11 cellular contexts compared by ENCODE assay signal in genomic region chr2:131444736-131445514, GRCh38. TPM values are rescaled to one million over a fixed set of nuclear protein-coding genes. Genes with fewer than 3 reads are reported as not detected.
A peak's percentile ranks its signal among the peaks of the same experiment; 100 is the strongest.
DNase-seq lines count a peak whose midpoint lies in the region; ATAC-seq and TF ChIP-seq lines count a peak whose summit lies in the region.
"Not testable (repeated sequence)": the region's sequence is repeated elsewhere in the genome, so short reads cannot be mapped to it uniquely, and the experiment has no call there.
"Had no signal": no experiment of that assay in that cellular context is flagged by ENCODE, and none has a peak within 500 bp of the region (broad histone marks: within the 10 kb centered on the region; RNA-seq: fewer than 3 reads in every experiment).

No MANE protein-coding gene starts in this region.

- H3K4me3 ChIP-seq in fibroblast of villous mesenchyme (ENCODE audit: low read depth, low read length): peak overlapping the region; percentile 46
- H3K4me3 ChIP-seq in upper lobe of right lung: not testable (repeated sequence)

- H3K27ac Mint-ChIP-seq in T-helper 2 cell treated with Interferon-gamma antibody and Interleukin-4, amounts not matched to agents 5 μg/mL and 100 μg/mL, for 36 hours; activated T-helper 1 cell treated with anti-CD3 and anti-CD28 coated beads, Interleukin-12 subunit alpha, Interleukin-12 subunit beta, Interleukin-2, Interleukin-4 antibody, amounts not matched to agents 30 ng/mL and 10 ng/mL and 1 ng/mL, durations not matched to agents 14 hours and 24 hours and 36 hours; stimulated activated naive CD8-positive, alpha-beta T cell treated with anti-CD3 and anti-CD28 coated beads, Interleukin-15, amount 100 ng/mL, for 72 hours: not testable (repeated sequence)

- peak overlapping the region; percentile 47 for H3K4me3 Mint-ChIP-seq in T-helper 2 cell treated with Interferon-gamma antibody and Interleukin-4, amounts not matched to agents 5 μg/mL and 100 μg/mL, for 36 hours
- peak overlapping the region; percentile 39 for H3K4me3 Mint-ChIP-seq in activated T-helper 1 cell treated with anti-CD3 and anti-CD28 coated beads, Interleukin-12 subunit alpha, Interleukin-12 subunit beta, Interleukin-2, Interleukin-4 antibody, amounts not matched to agents 30 ng/mL and 10 ng/mL and 1 ng/mL, durations not matched to agents 14 hours and 24 hours and 36 hours
- not testable (repeated sequence) for H3K4me3 Mint-ChIP-seq in stimulated activated naive CD8-positive, alpha-beta T cell treated with anti-CD3 and anti-CD28 coated beads, Interleukin-15, amount 100 ng/mL, for 72 hours

- not testable (repeated sequence) for DNase-seq in T-helper 2 cell treated with Interferon-gamma antibody and Interleukin-4, amounts not matched to agents 5 μg/mL and 100 μg/mL, for 36 hours (ENCODE audit: low spot score); activated T-helper 1 cell treated with anti-CD3 and anti-CD28 coated beads, Interleukin-12 subunit alpha, Interleukin-12 subunit beta, Interleukin-2, Interleukin-4 antibody, amounts not matched to agents 30 ng/mL and 10 ng/mL and 1 ng/mL, durations not matched to agents 14 hours and 24 hours and 36 hours (ENCODE audit: low spot score); stimulated activated naive CD8-positive, alpha-beta T cell treated with anti-CD3 and anti-CD28 coated beads, Interleukin-15, amount 100 ng/mL, for 72 hours; upper lobe of right lung
- peak; percentile 18 for DNase-seq in fibroblast of villous mesenchyme (ENCODE audit: low read depth)

- not testable (repeated sequence) for H3K36me3 ChIP-seq in upper lobe of right lung

- not testable (repeated sequence) for H3K27ac ChIP-seq in upper lobe of right lung

- ATAC-seq in stimulated activated naive CD8-positive, alpha-beta T cell treated with anti-CD3 and anti-CD28 coated beads, Interleukin-15, amount 100 ng/mL, for 72 hours: peak; percentile 32
- peak; percentile 35 for ATAC-seq in upper lobe of right lung

- not testable (repeated sequence) for H3K9me3 Mint-ChIP-seq in T-helper 2 cell treated with Interferon-gamma antibody and Interleukin-4, amounts not matched to agents 5 μg/mL and 100 μg/mL, for 36 hours; activated T-helper 1 cell treated with anti-CD3 and anti-CD28 coated beads, Interleukin-12 subunit alpha, Interleukin-12 subunit beta, Interleukin-2, Interleukin-4 antibody, amounts not matched to agents 30 ng/mL and 10 ng/mL and 1 ng/mL, durations not matched to agents 14 hours and 24 hours and 36 hours; stimulated activated naive CD8-positive, alpha-beta T cell treated with anti-CD3 and anti-CD28 coated beads, Interleukin-15, amount 100 ng/mL, for 72 hours

- TF ChIP-seq CTCF in fibroblast of villous mesenchyme (IDR thresholded peaks at IDR 0.05; ENCODE audit: insufficient read depth, low read depth, low read length); upper lobe of right lung (IDR thresholded peaks at IDR 0.05): not testable (repeated sequence)

- H3K4me1 Mint-ChIP-seq in T-helper 2 cell treated with Interferon-gamma antibody and Interleukin-4, amounts not matched to agents 5 μg/mL and 100 μg/mL, for 36 hours (ENCODE audit: low read depth); activated T-helper 1 cell treated with anti-CD3 and anti-CD28 coated beads, Interleukin-12 subunit alpha, Interleukin-12 subunit beta, Interleukin-2, Interleukin-4 antibody, amounts not matched to agents 30 ng/mL and 10 ng/mL and 1 ng/mL, durations not matched to agents 14 hours and 24 hours and 36 hours (ENCODE audit: low read depth): not testable (repeated sequence)
- H3K4me1 Mint-ChIP-seq in stimulated activated naive CD8-positive, alpha-beta T cell treated with anti-CD3 and anti-CD28 coated beads, Interleukin-15, amount 100 ng/mL, for 72 hours: peaks cover 10% of the 10 kb centered on the region

- not testable (repeated sequence) for H3K27me3 ChIP-seq in upper lobe of right lung

- H3K27me3 Mint-ChIP-seq in T-helper 2 cell treated with Interferon-gamma antibody and Interleukin-4, amounts not matched to agents 5 μg/mL and 100 μg/mL, for 36 hours (ENCODE audit: low read depth); activated T-helper 1 cell treated with anti-CD3 and anti-CD28 coated beads, Interleukin-12 subunit alpha, Interleukin-12 subunit beta, Interleukin-2, Interleukin-4 antibody, amounts not matched to agents 30 ng/mL and 10 ng/mL and 1 ng/mL, durations not matched to agents 14 hours and 24 hours and 36 hours (ENCODE audit: insufficient read depth): not testable (repeated sequence)
- H3K27me3 Mint-ChIP-seq in stimulated activated naive CD8-positive, alpha-beta T cell treated with anti-CD3 and anti-CD28 coated beads, Interleukin-15, amount 100 ng/mL, for 72 hours: peaks cover 20% of the 10 kb centered on the region

- H3K4me1 ChIP-seq in upper lobe of right lung: not testable (repeated sequence)

- H3K36me3 Mint-ChIP-seq in T-helper 2 cell treated with Interferon-gamma antibody and Interleukin-4, amounts not matched to agents 5 μg/mL and 100 μg/mL, for 36 hours (ENCODE audit: low read depth); activated T-helper 1 cell treated with anti-CD3 and anti-CD28 coated beads, Interleukin-12 subunit alpha, Interleukin-12 subunit beta, Interleukin-2, Interleukin-4 antibody, amounts not matched to agents 30 ng/mL and 10 ng/mL and 1 ng/mL, durations not matched to agents 14 hours and 24 hours and 36 hours (ENCODE audit: low read depth): not testable (repeated sequence)

- intact Hi-C loops in activated T-helper 1 cell treated with anti-CD3 and anti-CD28 coated beads, Interleukin-12 subunit alpha, Interleukin-12 subunit beta, Interleukin-2, Interleukin-4 antibody, amounts not matched to agents 30 ng/mL and 10 ng/mL and 1 ng/mL, durations not matched to agents 14 hours and 24 hours and 36 hours (cut with micrococcal nuclease); upper lobe of right lung (cut with DNase I): not testable (repeated sequence)

- not testable (repeated sequence) for H3K9me3 ChIP-seq in upper lobe of right lung

RNA-seq across cellular contexts. Expression of gene TUBA3D, which starts 31.0 kb away (rescaled TPM):
- total RNA-seq in activated T-helper 1 cell treated with anti-CD3 and anti-CD28 coated beads, Interleukin-12 subunit alpha, Interleukin-12 subunit beta, Interleukin-2, Interleukin-4 antibody, amounts not matched to agents 30 ng/mL and 10 ng/mL and 1 ng/mL, durations not matched to agents 14 hours and 24 hours and 36 hours: not detected in 2 replicates
- not detected in 2 replicates for total RNA-seq in fibroblast of villous mesenchyme
- not detected for total RNA-seq in upper lobe of right lung
- total RNA-seq: A673; CD4-positive, alpha-beta memory T cell; CD4-positive, CD25-positive, alpha-beta regulatory T cell; CD8-positive, alpha-beta memory T cell; Daoy; G401 had no signal

RNA-seq across cellular contexts. Expression of gene MZT2A, which starts 47.3 kb away (rescaled TPM):
- total RNA-seq in activated T-helper 1 cell treated with anti-CD3 and anti-CD28 coated beads, Interleukin-12 subunit alpha, Interleukin-12 subunit beta, Interleukin-2, Interleukin-4 antibody, amounts not matched to agents 30 ng/mL and 10 ng/mL and 1 ng/mL, durations not matched to agents 14 hours and 24 hours and 36 hours: 101 and 110 TPM in 2 replicates
- 52.7 and 80.9 TPM in 2 replicates for total RNA-seq in fibroblast of villous mesenchyme
- 46.5 TPM for total RNA-seq in upper lobe of right lung
